Comparison of ENCODE assay signal across 9 cellular contexts in the genomic region with DNA sequence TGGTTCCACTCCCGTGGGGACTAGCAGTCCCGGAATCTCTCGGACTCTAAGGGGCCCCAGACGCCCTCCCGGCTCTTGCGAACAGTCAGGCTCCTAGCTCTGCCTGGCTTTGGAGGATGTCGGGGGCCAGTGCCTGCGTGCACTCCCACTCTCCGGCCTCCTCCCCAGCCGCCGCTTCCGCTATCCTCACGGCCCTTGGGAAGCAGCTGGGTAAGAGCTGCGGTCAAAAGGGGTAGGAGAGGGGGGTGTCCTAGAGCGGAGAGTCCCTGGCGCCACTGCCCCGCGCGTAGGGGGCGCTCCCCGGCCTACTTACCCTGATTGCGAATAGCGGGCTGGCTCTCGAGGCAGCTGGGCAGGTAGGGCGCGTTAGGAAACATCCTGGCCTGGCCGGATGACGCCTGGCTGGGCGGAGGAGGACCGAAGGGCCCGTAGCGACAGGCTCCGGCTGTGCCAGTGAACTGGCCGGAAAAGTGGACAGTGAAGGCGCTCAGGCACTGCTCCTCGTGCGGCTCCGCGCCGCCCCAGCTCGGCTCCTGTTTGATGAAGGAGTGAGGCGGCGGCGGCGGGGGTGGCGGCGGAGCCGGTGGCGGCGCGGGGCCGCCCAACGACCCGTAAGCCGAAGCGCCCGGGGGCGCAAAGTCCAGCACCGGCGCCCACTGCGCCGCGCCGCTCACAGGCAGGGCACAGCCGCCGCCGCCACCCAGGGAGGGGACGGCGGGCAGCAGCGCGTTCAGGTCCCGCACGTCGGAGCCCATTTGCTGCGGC. TPM values are rescaled to one million over a fixed set of nuclear protein-coding genes. Genes with fewer than 3 reads are reported as not detected.
DNase-seq lines count a peak whose midpoint lies in the region; ATAC-seq and TF ChIP-seq lines count a peak whose summit lies in the region.
"Had no signal": no experiment of that assay in that cellular context is flagged by ENCODE, and none has a peak within 500 bp of the region (broad histone marks: within the 10 kb centered on the region; RNA-seq: fewer than 3 reads in every experiment).

No MANE protein-coding gene starts in this region.

- H2BK15ac ChIP-seq in IMR-90 (ENCODE audit: low read depth, low read length), result no peak overlapping the region

- H4K5ac ChIP-seq in IMR-90 (ENCODE audit: low read depth, low read length), result no peak overlapping the region

- in situ Hi-C loops in IMR-90 (cut with MboI; ENCODE audit: low sequenced_read_pairs), result no loop called here
- in situ Hi-C loops in mammary epithelial cell (cut with MboI; ENCODE audit: low sequenced_read_pairs in 2 of 2), result no loop called here

- peak overlapping the region; percentile 74 for H3K27ac ChIP-seq in CD8-positive, alpha-beta memory T cell (ENCODE audit: low read depth, low read length)
- H3K27ac ChIP-seq in IMR-90 (ENCODE audit: insufficient read depth, low read length) (no peak overlapping the region), mammary epithelial cell (ENCODE audit: insufficient read depth, low read depth, low read length) (no peak overlapping the region), osteoblast (ENCODE audit: low read depth, low read length) (no peak overlapping the region)

- no peak for DNase-seq in CD8-positive, alpha-beta memory T cell
- no peak for DNase-seq in IMR-90
- no peak for DNase-seq in mammary epithelial cell
- no peak for DNase-seq in mucosa of descending colon
- no peak for DNase-seq in NCI-H1694 (lab: John Stamatoyannopoulos, UW)
- DNase-seq in stimulated activated CD4-positive, alpha-beta T cell treated with anti-CD3 and anti-CD28 coated beads, Interleukin-4, amount 100 ng/mL, for 24 hours, result no peak
- no peak for DNase-seq in osteoblast (ENCODE audit: insufficient read length, low spot score, missing footprints)
- no peak for DNase-seq in GM03348 (ENCODE audit: low spot score)
- DNase-seq: effector CD8-positive, alpha-beta T cell had no signal

- H2AFZ ChIP-seq in IMR-90 (replicated peaks; ENCODE audit: low read length, poor library complexity) (peak overlapping the region; percentile 32), mammary epithelial cell (ENCODE audit: low read depth, low read length) (peak overlapping the region; percentile 48), osteoblast (ENCODE audit: low read length) (no peak overlapping the region)

- H3K27me3 ChIP-seq in CD8-positive, alpha-beta memory T cell (ENCODE audit: insufficient read depth, low read length, poor library complexity, severe bottlenecking), result peaks cover 22% of the 10 kb centered on the region
- H3K27me3 ChIP-seq in IMR-90 (ENCODE audit: control insufficient read depth, insufficient read depth, low read length) (peaks cover 95% of the 10 kb centered on the region), mammary epithelial cell (ENCODE audit: insufficient read depth, low read length) (peaks cover 87% of the 10 kb centered on the region), osteoblast (ENCODE audit: insufficient read depth, low read length) (peaks cover 97% of the 10 kb centered on the region)

- no peak overlapping the region for H3K18ac ChIP-seq in IMR-90 (ENCODE audit: low read depth, low read length)

- no peak for TF ChIP-seq CTCF in IMR-90 (conservative IDR thresholded peaks at IDR 0.05; ENCODE audit: low read depth, low read length)
- no peak for TF ChIP-seq CTCF in mammary epithelial cell (conservative IDR thresholded peaks at IDR 0.05 in 1 of 2, IDR thresholded peaks at IDR 0.05 in 1 of 2; ENCODE audit: extremely low read depth in 1 of 2, insufficient read depth in 1 of 2, low read depth in 1 of 2, low read length in 2 of 2)
- no peak for TF ChIP-seq CTCF in mucosa of descending colon (IDR thresholded peaks at IDR 0.05)
- TF ChIP-seq CTCF in osteoblast (IDR thresholded peaks at IDR 0.05; ENCODE audit: extremely low read depth, low read depth, low read length), result no peak

- peak overlapping the region in 1 of 7 donors; percentile 10 for H3K4me3 Mint-ChIP-seq in CD8-positive, alpha-beta memory T cell

- no peaks in the 10 kb centered on the region for H3K36me3 ChIP-seq in CD8-positive, alpha-beta memory T cell (ENCODE audit: insufficient read depth, low read length)
- H3K36me3 ChIP-seq in IMR-90 (ENCODE audit: control insufficient read depth, insufficient read depth, low read length) (no peaks in the 10 kb centered on the region), mammary epithelial cell (ENCODE audit: insufficient read depth, low read length) (no peaks in the 10 kb centered on the region), mucosa of descending colon (ENCODE audit: low read depth) (no peaks in the 10 kb centered on the region), osteoblast (ENCODE audit: insufficient read depth, low read length) (no peaks in the 10 kb centered on the region)

- no peak overlapping the region for H2BK5ac ChIP-seq in IMR-90 (ENCODE audit: low read depth, low read length, poor library complexity, severe bottlenecking)

- TF ChIP-seq POLR2A in IMR-90 (IDR thresholded peaks at IDR 0.05; ENCODE audit: low read depth, low read length), result no peak

- H3K36me3 Mint-ChIP-seq in CD8-positive, alpha-beta memory T cell, result peaks cover 0 to 1% (median 0%) of the 10 kb centered on the region in 3 donors

- H3K9me3 ChIP-seq in CD8-positive, alpha-beta memory T cell (ENCODE audit: low read length), result no peaks in the 10 kb centered on the region
- peaks cover 11% of the 10 kb centered on the region for H3K9me3 ChIP-seq in IMR-90 (ENCODE audit: control insufficient read depth, insufficient read depth, low read length)
- H3K9me3 ChIP-seq in mammary epithelial cell (replicated peaks; ENCODE audit: insufficient read depth, low read length), result peaks cover 5% of the 10 kb centered on the region
- H3K9me3 ChIP-seq in mucosa of descending colon, result no peaks in the 10 kb centered on the region
- H3K9me3 ChIP-seq in osteoblast (ENCODE audit: low read depth, low read length), result no peaks in the 10 kb centered on the region

- H3K27me3 Mint-ChIP-seq in CD8-positive, alpha-beta memory T cell, result peaks cover 52 to 80% of the 10 kb centered on the region in 2 donors

- H4K91ac ChIP-seq in IMR-90 (ENCODE audit: insufficient read depth, low read depth, low read length), result no peak overlapping the region

- no peak overlapping the region for H3K23ac ChIP-seq in IMR-90 (ENCODE audit: low read depth, low read length)

- TF ChIP-seq RAD21 in IMR-90 (IDR thresholded peaks at IDR 0.05; ENCODE audit: low read length), result no peak

- H3K14ac ChIP-seq in IMR-90 (replicated peaks; ENCODE audit: low read depth, low read length), result no peak overlapping the region

- H3K79me2 ChIP-seq in mammary epithelial cell (ENCODE audit: insufficient read depth, low read length) (no peaks in the 10 kb centered on the region), osteoblast (ENCODE audit: insufficient read depth, low read length) (no peaks in the 10 kb centered on the region)

- H3K9me3 Mint-ChIP-seq in CD8-positive, alpha-beta memory T cell, result peaks cover 0 to 6% (median 3%) of the 10 kb centered on the region in 5 donors

- H4K20me1 ChIP-seq in IMR-90 (ENCODE audit: insufficient read depth, low read length) (no peaks in the 10 kb centered on the region; the same call in 1 of the 2 replicates), mammary epithelial cell (ENCODE audit: insufficient read depth, low read length) (no peaks in the 10 kb centered on the region), osteoblast (ENCODE audit: insufficient read depth, low read length) (no peaks in the 10 kb centered on the region)

- no peak overlapping the region for H3K4ac ChIP-seq in IMR-90 (ENCODE audit: low read depth, low read length)

- no peak overlapping the region for H4K8ac ChIP-seq in IMR-90 (ENCODE audit: low read depth in 2 of 2, low read length in 2 of 2)

- no peaks in the 10 kb centered on the region; the same call in 1 of the 2 replicates for H3K9me1 ChIP-seq in IMR-90 (ENCODE audit: insufficient read depth, low read length)

- dilution Hi-C loops in IMR-90 (cut with HindIII; ENCODE audit: low sequenced_read_pairs, unreplicated experiment) (no loop called here), mammary epithelial cell (cut with HindIII; ENCODE audit: low sequenced_read_pairs) (no loop called here)

- H3K27ac Mint-ChIP-seq in CD8-positive, alpha-beta memory T cell, result no peak overlapping the region

- H3K9ac ChIP-seq in IMR-90 (ENCODE audit: low read depth, low read length), result no peak overlapping the region
- no peak overlapping the region for H3K9ac ChIP-seq in mammary epithelial cell (ENCODE audit: insufficient read depth, low read length)

- CTCF ChIA-PET in CD8-positive, alpha-beta memory T cell (lab: Charles Lee), result no interaction called here
- CTCF ChIA-PET in IMR-90 (lab: Yijun Ruan, JAX), result no interaction called here
- CTCF ChIA-PET in mammary epithelial cell (lab: Charles Lee; ENCODE audit: low non-redundant PET), result no interaction called here

- POLR2A ChIA-PET in CD8-positive, alpha-beta memory T cell (lab: Charles Lee), result no interaction called here
- POLR2A ChIA-PET in IMR-90 (lab: Charles Lee; ENCODE audit: unreplicated experiment), result no interaction called here

- H3K4me1 Mint-ChIP-seq in CD8-positive, alpha-beta memory T cell, result peaks cover 24 to 50% (median 28%) of the 10 kb centered on the region in 3 donors

- WGBS in IMR-90 (ENCODE audit: extremely low coverage in 2 of 2, insufficient read length in 1 of 2), 2 experiments, result 1% methylated on average over 29 of the region's 75 CpGs; no CpG with 5 or more reads in 1 of the 2 experiments
- 16% methylated on average over 5 of the region's 75 CpGs for WGBS in mammary epithelial cell (ENCODE audit: low coverage, missing lambda C conversion rate)

- H2BK120ac ChIP-seq in IMR-90 (ENCODE audit: low read depth, low read length), result no peak overlapping the region

- H3K4me2 ChIP-seq in IMR-90 (ENCODE audit: low read depth, low read length), result no peak overlapping the region
- peak overlapping the region; percentile 67 for H3K4me2 ChIP-seq in mammary epithelial cell (ENCODE audit: insufficient read depth, low read depth, low read length)
- no peak overlapping the region for H3K4me2 ChIP-seq in osteoblast (ENCODE audit: insufficient read depth, low read length)

- H2AK9ac ChIP-seq in IMR-90 (replicated peaks; ENCODE audit: low read depth, low read length, poor library complexity), result no peak overlapping the region

- ATAC-seq in IMR-90 (ENCODE audit: low read depth) (no peak; the same call in 1 of the 2 replicates), mucosa of descending colon (peak; percentile 9)

- no peaks in the 10 kb centered on the region for H3K79me1 ChIP-seq in IMR-90 (ENCODE audit: low read depth in 1 of 2, low read length in 2 of 2)

- H3K56ac ChIP-seq in IMR-90 (ENCODE audit: extremely low read depth, insufficient read depth, low read length), result no peak overlapping the region

- no TSS peak for BruUV-seq in IMR-90 (replicated peaks; lab: Mats Ljungman, UMichigan)
- no TSS peak for BruUV-seq in mammary epithelial cell (replicated peaks; lab: Mats Ljungman, UMichigan)

- intact Hi-C loops in IMR-90 (cut with micrococcal nuclease), result no loop called here
- intact Hi-C loops in mammary epithelial cell (cut with micrococcal nuclease), result no loop called here
- intact Hi-C loops in mucosa of descending colon (cut with DNase I, micrococcal nuclease), result no loop called here

- no peak overlapping the region for H2AK5ac ChIP-seq in IMR-90 (ENCODE audit: low read depth, low read length)

- no peaks in the 10 kb centered on the region for H3K4me1 ChIP-seq in CD8-positive, alpha-beta memory T cell (ENCODE audit: insufficient read depth, low read length)
- H3K4me1 ChIP-seq in IMR-90 (ENCODE audit: control insufficient read depth, insufficient read depth, low read length), result no peaks in the 10 kb centered on the region
- H3K4me1 ChIP-seq in mammary epithelial cell (ENCODE audit: insufficient read depth, low read length), result peaks cover 5% of the 10 kb centered on the region
- H3K4me1 ChIP-seq in mucosa of descending colon (ENCODE audit: low read depth), result peaks cover 12% of the 10 kb centered on the region
- no peaks in the 10 kb centered on the region for H3K4me1 ChIP-seq in osteoblast (ENCODE audit: insufficient read depth, low read length)

- no peak overlapping the region for H3K4me3 ChIP-seq in CD8-positive, alpha-beta memory T cell (ENCODE audit: low read length)
- no peak overlapping the region for H3K4me3 ChIP-seq in IMR-90 (ENCODE audit: insufficient read depth, low read depth, low read length)
- peak overlapping the region in 2 of 3 experiments; percentile 5 to 6 for H3K4me3 ChIP-seq in mammary epithelial cell (replicated peaks in 1 of 3; ENCODE audit: insufficient read depth in 1 of 3, low read depth in 2 of 3, low read length in 3 of 3)
- no peak overlapping the region for H3K4me3 ChIP-seq in mucosa of descending colon
- no peak overlapping the region for H3K4me3 ChIP-seq in osteoblast (ENCODE audit: insufficient read depth, low read length)

- no peak overlapping the region for H2BK20ac ChIP-seq in IMR-90 (ENCODE audit: low read depth, low read length)

RNA-seq across cellular contexts. Expression of a gene that starts 0.8 kb away (rescaled TPM):
- not detected for total RNA-seq in CD8-positive, alpha-beta memory T cell
- polyA plus RNA-seq in CD8-positive, alpha-beta memory T cell, result not detected
- total RNA-seq in IMR-90 (2012; rRNA removed), result not detected in 2 replicates
- polyA plus RNA-seq in IMR-90 (2012; rRNA removed), result not detected in 2 replicates
- polyA plus RNA-seq in IMR-90 (2012; cell fraction: cytosol; rRNA removed), result not detected in 2 replicates
- not detected in 2 replicates for polyA plus RNA-seq in IMR-90 (2012; cell fraction: nucleus; rRNA removed; ENCODE audit: low replicate concordance)
- not detected for total RNA-seq in mammary epithelial cell
- not detected for polyA plus RNA-seq in mammary epithelial cell
- polyA minus RNA-seq in mammary epithelial cell, result not detected
- total RNA-seq in mucosa of descending colon, result under 1 TPM in 2 of 3 donors, not detected in 1; 0.09 to 0.57 TPM
- under 0.01 TPM in 1 of 2 replicates, not detected in the other for total RNA-seq in osteoblast

Comparison
In these comparisons a context has a peak if more than half of its experiments do, and no peak if none do; other contexts are left out.
1. H3K4me3 ChIP-seq: peak in mammary epithelial cell (2 of 3); none in CD8-positive, alpha-beta memory T cell (single experiment), IMR-90 (single experiment), mucosa of descending colon (single experiment) and osteoblast (single experiment).